32 cellular contexts compared by ENCODE assay signal in genomic region chr16:71472041-71472440, GRCh38. TPM values are rescaled to one million over a fixed set of nuclear protein-coding genes. Genes with fewer than 3 reads are reported as not detected.
"Had no signal": no experiment of that assay in that cellular context is flagged by ENCODE, and none has a peak within 500 bp of the region (broad histone marks: within the 10 kb centered on the region; RNA-seq: fewer than 3 reads in every experiment).

No MANE protein-coding gene starts in this region.

- H3K27ac Mint-ChIP-seq: activated CD4-positive, alpha-beta T cell treated with anti-CD3 and anti-CD28 coated beads, Interleukin-2, amount 10 ng/mL, durations not matched to agents 7 days and 5 days; activated CD8-positive, alpha-beta T cell treated with anti-CD3 and anti-CD28 coated beads for 36 hours; activated naive CD8-positive, alpha-beta T cell treated with anti-CD3 and anti-CD28 coated beads for 36 hours; activated naive CD8-positive, alpha-beta T cell treated with anti-CD3 and anti-CD28 coated beads, Interleukin-2, amount 50 U/mL, for 24 hours; activated T-helper 17 cell treated with anti-CD3 and anti-CD28 coated beads, Interleukin-2, amount 50 U/mL, for 72 hours had no signal

- ATAC-seq: activated CD8-positive, alpha-beta T cell treated with anti-CD3 and anti-CD28 coated beads for 36 hours; activated naive CD8-positive, alpha-beta T cell treated with anti-CD3 and anti-CD28 coated beads, Interleukin-2, amount 50 U/mL, for 24 hours; activated T-cell treated with anti-CD3 and anti-CD28 coated beads, Interleukin-2, amount 50 U/mL, for 4 hours; activated T-helper 17 cell treated with anti-CD3 and anti-CD28 coated beads, Interleukin-2, amount 50 U/mL, for 72 hours; body of pancreas; foreskin keratinocyte; gastrocnemius medialis; heart right ventricle had no signal

- H3K9me3 ChIP-seq: ascending aorta, body of pancreas, colonic mucosa, esophagus squamous epithelium, gastrocnemius medialis, heart right ventricle had no signal

- H2AFZ ChIP-seq: hepatocyte had no signal

- H3K27me3 ChIP-seq: ascending aorta, body of pancreas, colonic mucosa, esophagus squamous epithelium, foreskin keratinocyte, gastrocnemius medialis, heart right ventricle, hepatocyte had no signal

- H3K79me2 ChIP-seq: hepatocyte had no signal

- H3K4me3 Mint-ChIP-seq: activated CD4-positive, alpha-beta T cell treated with anti-CD3 and anti-CD28 coated beads, Interleukin-2, amount 10 ng/mL, durations not matched to agents 7 days and 5 days; activated CD8-positive, alpha-beta T cell treated with anti-CD3 and anti-CD28 coated beads for 36 hours; activated naive CD8-positive, alpha-beta T cell treated with anti-CD3 and anti-CD28 coated beads for 36 hours; activated naive CD8-positive, alpha-beta T cell treated with anti-CD3 and anti-CD28 coated beads, Interleukin-2, amount 50 U/mL, for 24 hours; activated T-cell treated with anti-CD3 and anti-CD28 coated beads, Interleukin-2, amount 50 U/mL, for 4 hours; activated T-helper 17 cell treated with anti-CD3 and anti-CD28 coated beads, Interleukin-2, amount 50 U/mL, for 72 hours had no signal

- H3K27ac ChIP-seq: ascending aorta, body of pancreas, colonic mucosa, epithelial cell of prostate, esophagus squamous epithelium, foreskin keratinocyte, gastrocnemius medialis, heart right ventricle, hepatocyte had no signal

- H3K27me3 Mint-ChIP-seq: activated CD4-positive, alpha-beta T cell treated with anti-CD3 and anti-CD28 coated beads, Interleukin-2, amount 10 ng/mL, durations not matched to agents 7 days and 5 days; activated CD8-positive, alpha-beta T cell treated with anti-CD3 and anti-CD28 coated beads for 36 hours; activated naive CD8-positive, alpha-beta T cell treated with anti-CD3 and anti-CD28 coated beads for 36 hours; activated naive CD8-positive, alpha-beta T cell treated with anti-CD3 and anti-CD28 coated beads, Interleukin-2, amount 50 U/mL, for 24 hours; activated T-helper 17 cell treated with anti-CD3 and anti-CD28 coated beads, Interleukin-2, amount 50 U/mL, for 72 hours had no signal

- H3K4me1 ChIP-seq: ascending aorta, body of pancreas, colonic mucosa, esophagus squamous epithelium, gastrocnemius medialis, heart right ventricle had no signal

- H3K4me2 ChIP-seq: hepatocyte had no signal

- H3K4me3 ChIP-seq: ascending aorta, body of pancreas, colonic mucosa, esophagus squamous epithelium, gastrocnemius medialis, heart right ventricle, hepatocyte had no signal

- H3K9me3 Mint-ChIP-seq: activated CD4-positive, alpha-beta T cell treated with anti-CD3 and anti-CD28 coated beads, Interleukin-2, amount 10 ng/mL, durations not matched to agents 7 days and 5 days; activated CD8-positive, alpha-beta T cell treated with anti-CD3 and anti-CD28 coated beads for 36 hours; activated naive CD8-positive, alpha-beta T cell treated with anti-CD3 and anti-CD28 coated beads for 36 hours; activated naive CD8-positive, alpha-beta T cell treated with anti-CD3 and anti-CD28 coated beads, Interleukin-2, amount 50 U/mL, for 24 hours; activated T-cell treated with anti-CD3 and anti-CD28 coated beads, Interleukin-2, amount 50 U/mL, for 4 hours; activated T-helper 17 cell treated with anti-CD3 and anti-CD28 coated beads, Interleukin-2, amount 50 U/mL, for 72 hours had no signal

- DNase-seq: activated CD4-positive, alpha-beta T cell treated with anti-CD3 and anti-CD28 coated beads for 1 hour; activated CD4-positive, alpha-beta T cell treated with anti-CD3 and anti-CD28 coated beads for 4 hours; activated CD4-positive, alpha-beta T cell treated with anti-CD3 and anti-CD28 coated beads, Interleukin-2, amount 10 ng/mL, durations not matched to agents 7 days and 5 days; activated CD4-positive, alpha-beta T cell treated with anti-CD3 and anti-CD28 coated beads, Interleukin-2, amount 50 U/mL, for 48 hours; activated CD8-positive, alpha-beta memory T cell treated with anti-CD3 and anti-CD28 coated beads for 24 hours; activated CD8-positive, alpha-beta T cell treated with anti-CD3 and anti-CD28 coated beads for 36 hours; activated effector memory CD4-positive, alpha-beta T cell treated with Interleukin-2 at 50 U/mL for 16 hours; activated gamma-delta T cell treated with Interleukin-2 at 50 U/mL for 16 hours; activated naive CD4-positive, alpha-beta T cell treated with anti-CD3 and anti-CD28 coated beads, Interleukin-2, amount 50 U/mL, for 16 hours; activated naive CD4-positive, alpha-beta T cell treated with Interleukin-2 at 50 U/mL for 16 hours; activated naive CD8-positive, alpha-beta T cell treated with anti-CD3 and anti-CD28 coated beads for 36 hours; activated naive CD8-positive, alpha-beta T cell treated with anti-CD3 and anti-CD28 coated beads, Interleukin-2, amount 50 U/mL, for 24 hours; activated T-cell treated with anti-CD3 and anti-CD28 coated beads, Interleukin-2, amount 50 U/mL, for 4 hours; body of pancreas; caudate nucleus; colonic mucosa; effector CD8-positive, alpha-beta T cell; esophagus squamous epithelium; foreskin keratinocyte; gastrocnemius medialis; heart right ventricle; T-helper 2 cell had no signal

- H3K4me1 Mint-ChIP-seq: activated naive CD8-positive, alpha-beta T cell treated with anti-CD3 and anti-CD28 coated beads, Interleukin-2, amount 50 U/mL, for 24 hours had no signal

- FAIRE-seq: endometrium, endothelial cell of umbilical vein had no signal

- H3K36me3 ChIP-seq: colonic mucosa had no signal

RNA-seq across cellular contexts. Expression of gene ZNF19, which starts 17.1 kb away (rescaled TPM):
- total RNA-seq: ascending aorta had no signal

RNA-seq across cellular contexts. Expression of gene TLE7, which starts 30.2 kb away (rescaled TPM):
- total RNA-seq: activated CD4-positive, alpha-beta T cell treated with anti-CD3 and anti-CD28 coated beads, Interleukin-2, amount 10 ng/mL, durations not matched to agents 7 days and 5 days; activated CD8-positive, alpha-beta T cell treated with anti-CD3 and anti-CD28 coated beads for 36 hours; activated naive CD8-positive, alpha-beta T cell treated with anti-CD3 and anti-CD28 coated beads for 36 hours; activated T-cell treated with anti-CD3 and anti-CD28 coated beads, Interleukin-2, amount 50 U/mL, for 4 hours; activated T-helper 17 cell treated with anti-CD3 and anti-CD28 coated beads, Interleukin-2, amount 50 U/mL, for 72 hours; ascending aorta; body of pancreas; colonic mucosa; dermis microvascular lymphatic vessel endothelial cell; endothelial cell of umbilical vein; esophagus squamous epithelium; foreskin keratinocyte; gastrocnemius medialis; glomerular endothelial cell; heart right ventricle; hepatocyte; T-helper 1 cell treated with Interleukin-12 subunit alpha and Interleukin-12 subunit beta and Interleukin-4 antibody, amounts not matched to agents 30 ng/mL and 1 ng/mL, for 36 hours had no signal
- polyA plus RNA-seq: endothelial cell of umbilical vein, esophagus, foreskin keratinocyte, heart right ventricle, hepatocyte had no signal

RNA-seq across cellular contexts. Expression of gene CHST4, which starts 54.2 kb away (rescaled TPM):
- total RNA-seq: activated CD4-positive, alpha-beta T cell treated with anti-CD3 and anti-CD28 coated beads, Interleukin-2, amount 10 ng/mL, durations not matched to agents 7 days and 5 days; activated T-helper 17 cell treated with anti-CD3 and anti-CD28 coated beads, Interleukin-2, amount 50 U/mL, for 72 hours; ascending aorta; dermis microvascular lymphatic vessel endothelial cell; endothelial cell of umbilical vein; gastrocnemius medialis; glomerular endothelial cell; T-helper 1 cell treated with Interleukin-12 subunit alpha and Interleukin-12 subunit beta and Interleukin-4 antibody, amounts not matched to agents 30 ng/mL and 1 ng/mL, for 36 hours had no signal
- polyA plus RNA-seq: endothelial cell of umbilical vein, foreskin keratinocyte, heart right ventricle had no signal
